12 cellular contexts compared by ENCODE assay signal in the genomic region with DNA sequence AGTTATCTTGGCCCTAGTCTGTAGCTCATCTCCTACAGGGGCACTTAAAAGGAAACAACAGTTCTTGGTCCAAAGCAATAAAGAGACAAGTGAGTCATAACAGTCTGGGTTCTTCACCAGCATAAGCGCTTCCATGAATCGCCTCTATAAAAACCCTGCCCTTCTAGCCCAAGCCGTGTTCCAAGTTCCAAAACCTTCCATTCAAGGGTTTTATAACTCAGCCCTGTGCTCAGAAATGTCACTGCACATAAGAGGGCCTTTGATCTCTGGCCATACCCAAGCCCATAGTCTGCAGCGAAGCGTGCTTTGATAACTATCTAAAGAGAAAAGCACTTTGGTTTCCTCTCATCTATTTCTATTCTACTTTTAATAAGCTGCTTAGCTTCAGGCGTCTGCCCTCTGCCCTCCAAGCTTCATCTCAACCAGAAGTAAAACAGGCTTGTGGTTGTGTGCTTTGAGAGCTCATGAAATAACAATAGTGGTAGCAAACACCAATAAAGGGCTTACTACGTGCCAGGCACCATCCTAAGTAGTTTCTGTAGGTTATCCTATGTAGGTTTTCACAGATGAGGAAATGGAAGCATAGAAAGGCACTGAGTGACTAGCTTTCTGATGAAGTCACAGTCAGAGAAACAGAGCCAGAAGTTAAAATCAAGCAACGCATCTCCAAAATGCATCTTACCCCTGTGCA.
A peak's percentile ranks its signal among the peaks of the same experiment; 100 is the strongest.
DNase-seq lines count a peak whose midpoint lies in the region; TF ChIP-seq lines count a peak whose summit lies in the region.
"Had no signal": no experiment of that assay in that cellular context is flagged by ENCODE, and none has a peak within 500 bp of the region (broad histone marks: within the 10 kb centered on the region; RNA-seq: fewer than 3 reads in every experiment).

No MANE protein-coding gene starts in this region.

- no peak overlapping the region for H3K4ac ChIP-seq in mesendoderm (ENCODE audit: low read depth, low read length)

- peak overlapping the region; percentile 63 for H3K27ac ChIP-seq in hepatocyte
- H3K27ac ChIP-seq in transverse colon, result peak overlapping the region; percentile 59 to 87 (median 80)
- H3K27ac ChIP-seq in mesendoderm (ENCODE audit: low read depth, low read length), result no peak overlapping the region
- H3K27ac ChIP-seq: suprapubic skin had no signal

- H3K4me3 ChIP-seq in hepatocyte (no peak overlapping the region), transverse colon (no peak overlapping the region), mesendoderm (ENCODE audit: low read length) (no peak overlapping the region)
- H3K4me3 ChIP-seq: heart left ventricle, suprapubic skin had no signal

- intact Hi-C loops in activated CD4-positive, alpha-beta memory T cell treated with anti-CD3 and anti-CD28 coated beads for 36 hours (cut with micrococcal nuclease), result loop anchor here (1.0 to 5.0 kb wide), 4 partner anchors 14 to 391 kb away; no protein-coding TSS in a partner anchor
- intact Hi-C loops in transverse colon (cut with DNase I; ENCODE audit: low total_unique reads), result loop anchor here (2.0 kb wide), 1 partner anchor 72 kb away; no protein-coding TSS in a partner anchor

- CTCF ChIA-PET in activated CD4-positive, alpha-beta memory T cell treated with anti-CD3 and anti-CD28 coated beads for 36 hours (lab: Charles Lee), result interaction anchor here (0.7 to 4.9 kb wide), 10 partner anchors 8 to 189 kb away, joined by 3 to 41 read pairs (median 6); no protein-coding TSS in a partner anchor

- peak overlapping the region; percentile 74 for H3K27ac Mint-ChIP-seq in activated CD4-positive, alpha-beta memory T cell treated with anti-CD3 and anti-CD28 coated beads for 36 hours

- H3K4me1 ChIP-seq in hepatocyte (ENCODE audit: insufficient read depth), result peaks cover 19% of the 10 kb centered on the region
- peaks cover 13 to 42% (median 33%) of the 10 kb centered on the region in 4 donors for H3K4me1 ChIP-seq in transverse colon
- H3K4me1 ChIP-seq in mesendoderm (ENCODE audit: control insufficient read depth, low read depth, low read length), result no peaks in the 10 kb centered on the region

- no peak for TF ChIP-seq POLR2A in transverse colon (IDR thresholded peaks at IDR 0.05)

- H4K5ac ChIP-seq in mesendoderm (ENCODE audit: low read length), result no peak overlapping the region

- H2AFZ ChIP-seq in hepatocyte, result no peak overlapping the region

- DNase-seq in stimulated activated CD4-positive, alpha-beta T cell treated with anti-CD3 and anti-CD28 coated beads, Interleukin-15, amount 100 ng/mL, for 24 hours, result peak; percentile 17
- DNase-seq in stimulated activated CD4-positive, alpha-beta T cell treated with anti-CD3 and anti-CD28 coated beads, Interleukin-2, amount 100 ng/mL, for 24 hours, result no peak
- DNase-seq in activated CD4-positive, alpha-beta memory T cell treated with anti-CD3 and anti-CD28 coated beads for 36 hours, result peak; percentile 28
- peak; percentile 59 for DNase-seq in hepatocyte (ENCODE audit: low spot score)
- no peak for DNase-seq in transverse colon
- DNase-seq in amniotic stem cell (lab: John Stamatoyannopoulos, UW), result no peak
- no peak for DNase-seq in mucosa of gallbladder (ENCODE audit: low spot score)
- DNase-seq in mesendoderm, result no peak
- DNase-seq: heart left ventricle, NCI-H1694 treated with DMSO at 0.1 percent for 48 hours, right cardiac atrium had no signal

- POLR2A ChIA-PET in activated CD4-positive, alpha-beta memory T cell treated with anti-CD3 and anti-CD28 coated beads for 36 hours (lab: Charles Lee), result interaction anchor here (1.5 kb wide), 1 partner anchor 15 kb away, joined by 6 read pairs; no protein-coding TSS in a partner anchor

- H3K27me3 Mint-ChIP-seq in activated CD4-positive, alpha-beta memory T cell treated with anti-CD3 and anti-CD28 coated beads for 36 hours, result no peaks in the 10 kb centered on the region

- H3K27me3 ChIP-seq in hepatocyte, result no peaks in the 10 kb centered on the region
- H3K27me3 ChIP-seq in transverse colon, result no peaks in the 10 kb centered on the region
- H3K27me3 ChIP-seq in mesendoderm (ENCODE audit: insufficient read depth, low read length, poor library complexity), result no peaks in the 10 kb centered on the region
- H3K27me3 ChIP-seq: heart left ventricle, suprapubic skin had no signal

- no peak overlapping the region for H3K9ac ChIP-seq in mesendoderm (ENCODE audit: low read length)

- H3K56ac ChIP-seq in mesendoderm (ENCODE audit: low read length), result no peak overlapping the region

- H3K36me3 ChIP-seq in hepatocyte (replicated peaks; ENCODE audit: insufficient read depth, low read depth) (no peaks in the 10 kb centered on the region), transverse colon (no peaks in the 10 kb centered on the region), mesendoderm (ENCODE audit: control insufficient read depth, insufficient read depth, low read length) (no peaks in the 10 kb centered on the region)
- H3K36me3 ChIP-seq: heart left ventricle, suprapubic skin had no signal

- TF ChIP-seq EP300 in transverse colon (IDR thresholded peaks at IDR 0.05; ENCODE audit: low read depth), result no peak

- TF ChIP-seq CTCF in hepatocyte (IDR thresholded peaks at IDR 0.05; ENCODE audit: poor library complexity) (no peak), transverse colon (IDR thresholded peaks at IDR 0.05) (no peak)

- no peaks in the 10 kb centered on the region for H4K20me1 ChIP-seq in hepatocyte (ENCODE audit: insufficient read depth, poor library complexity, severe bottlenecking)

- no peaks in the 10 kb centered on the region for H3K36me3 Mint-ChIP-seq in activated CD4-positive, alpha-beta memory T cell treated with anti-CD3 and anti-CD28 coated beads for 36 hours

- H2BK120ac ChIP-seq in mesendoderm (ENCODE audit: low read depth, low read length), result no peak overlapping the region

- no peak overlapping the region for H4K8ac ChIP-seq in mesendoderm (ENCODE audit: low read depth, low read length)

- no peak overlapping the region for H3K23ac ChIP-seq in mesendoderm (ENCODE audit: low read length)

- H3K9me3 ChIP-seq in hepatocyte (ENCODE audit: low read depth), result no peaks in the 10 kb centered on the region
- H3K9me3 ChIP-seq in transverse colon, result no peaks in the 10 kb centered on the region
- H3K9me3 ChIP-seq: suprapubic skin had no signal

- no peak overlapping the region for H2AK5ac ChIP-seq in mesendoderm (ENCODE audit: low read length)

- no peak overlapping the region for H3K18ac ChIP-seq in mesendoderm (ENCODE audit: low read length)

- peak overlapping the region; percentile 13 for H3K4me2 ChIP-seq in hepatocyte
- H3K4me2 ChIP-seq in mesendoderm (ENCODE audit: low read length), result no peak overlapping the region

- no peaks in the 10 kb centered on the region for H3K9me2 ChIP-seq in hepatocyte (replicated peaks; ENCODE audit: insufficient read depth)

- H3K79me2 ChIP-seq in hepatocyte (no peaks in the 10 kb centered on the region), mesendoderm (ENCODE audit: control insufficient read depth, insufficient read depth, low read length) (no peaks in the 10 kb centered on the region)

- peaks cover 3% of the 10 kb centered on the region for H3K9me3 Mint-ChIP-seq in activated CD4-positive, alpha-beta memory T cell treated with anti-CD3 and anti-CD28 coated beads for 36 hours

- no peak overlapping the region for H2BK5ac ChIP-seq in mesendoderm (ENCODE audit: low read length)

- in situ Hi-C loops in transverse colon (cut with MboI; ENCODE audit: low pct_ligation_motif_present in 1 of 4, low pct_unique_long_range_greater_than_20kb in 1 of 4, low sequenced_read_pairs in 3 of 4), result loop anchor here in 2 of 4 donors (25.0 kb wide), 2 partner anchors 171 to 521 kb away; no protein-coding TSS in a partner anchor

- 29% methylated on average over 8 of the region's 8 CpGs for WGBS in hepatocyte (ENCODE audit: low lambda C conversion rate, missing lambda C conversion rate)
- WGBS in transverse colon (ENCODE audit: low coverage in 1 of 2), 2 donors, result 14 to 16% methylated on average over 6 to 8 of the region's 8 CpGs
- WGBS in mesendoderm (ENCODE audit: extremely low coverage, insufficient coverage, low lambda C conversion rate), result no CpG with 5 or more reads among the region's 8 CpGs

- H2BK15ac ChIP-seq in mesendoderm (replicated peaks; ENCODE audit: low read depth), result no peak overlapping the region

- H3K79me1 ChIP-seq in mesendoderm (ENCODE audit: low read length), result no peaks in the 10 kb centered on the region

- peaks cover 59% of the 10 kb centered on the region for H3K4me1 Mint-ChIP-seq in activated CD4-positive, alpha-beta memory T cell treated with anti-CD3 and anti-CD28 coated beads for 36 hours (ENCODE audit: low read depth)

- H3K4me3 Mint-ChIP-seq in activated CD4-positive, alpha-beta memory T cell treated with anti-CD3 and anti-CD28 coated beads for 36 hours, result peak overlapping the region; percentile 33

Comparison
In these comparisons a context has a peak if more than half of its experiments do, and no peak if none do; other contexts are left out.
1. DNase-seq: peak in stimulated activated CD4-positive, alpha-beta T cell treated with anti-CD3 and anti-CD28 coated beads, Interleukin-15, amount 100 ng/mL, for 24 hours (single experiment), activated CD4-positive, alpha-beta memory T cell treated with anti-CD3 and anti-CD28 coated beads for 36 hours (single experiment) and hepatocyte (single experiment); none in stimulated activated CD4-positive, alpha-beta T cell treated with anti-CD3 and anti-CD28 coated beads, Interleukin-2, amount 100 ng/mL, for 24 hours (0 of 2), transverse colon (single experiment), amniotic stem cell (single experiment), mucosa of gallbladder (single experiment) and mesendoderm (single experiment).